ENCODE assay signal across 8 cellular contexts in the genomic region with DNA sequence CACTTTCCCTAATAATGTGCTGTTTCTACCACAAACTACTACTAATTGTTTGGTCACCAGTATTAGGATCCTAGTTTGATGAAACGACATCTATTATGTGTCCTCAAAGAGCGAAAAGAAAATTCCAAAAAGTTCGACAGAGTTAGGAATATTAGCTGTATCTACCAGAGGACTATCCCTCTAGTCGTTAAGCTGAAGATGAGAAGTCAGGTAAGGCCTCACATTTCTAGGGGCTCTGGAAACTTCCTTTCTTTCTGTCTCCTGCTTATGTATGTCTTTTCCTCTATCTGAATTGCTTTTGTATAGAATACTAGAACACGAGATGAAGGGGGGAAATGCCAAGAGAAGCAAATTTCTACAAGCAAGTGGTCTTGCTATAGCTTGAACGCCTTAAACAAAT. TPM values are rescaled to one million over a fixed set of nuclear protein-coding genes. Genes with fewer than 3 reads are reported as not detected.
DNase-seq lines count a peak whose midpoint lies in the region; ATAC-seq and TF ChIP-seq lines count a peak whose summit lies in the region.

No MANE protein-coding gene starts in this region.

- no peak overlapping the region for H2AFZ ChIP-seq in KMS-11 (ENCODE audit: low read depth)

- peak overlapping the region in 6 of 8 donors; percentile 91 to 97 (median 94) for H3K4me3 Mint-ChIP-seq in naive B cell

- DNase-seq in AG09309 (ENCODE audit: low read depth) (no peak), choroid plexus epithelial cell (ENCODE audit: low read depth) (no peak), naive B cell (no peak), NCI-H446 treated with DMSO at 0.1 percent for 48 hours (lab: John Stamatoyannopoulos, UW) (no peak), HuH-7 (ENCODE audit: low spot score) (no peak)
- no peak for DNase-seq in effector CD8-positive, alpha-beta T cell (lab: John Stamatoyannopoulos, UW)

- peak overlapping the region; percentile 82 for H3K4me2 ChIP-seq in KMS-11

- no peak for TF ChIP-seq CTCF in AG09309 (IDR thresholded peaks at IDR 0.05; ENCODE audit: control insufficient read depth, insufficient read depth, low read depth, low read length, missing control alignments)
- no peak for TF ChIP-seq CTCF in KMS-11 (conservative IDR thresholded peaks at IDR 0.05; ENCODE audit: low read depth, low read length)
- TF ChIP-seq CTCF in choroid plexus epithelial cell (conservative IDR thresholded peaks at IDR 0.05; ENCODE audit: low read depth, low read length), result no peak

- ATAC-seq in naive B cell (ENCODE audit: low read depth in 2 of 2) (no peak), GM18502 (IDR thresholded peaks at IDR 0.05; ENCODE audit: poor library complexity, unreplicated experiment) (no peak)

- peaks cover 61% of the 10 kb centered on the region for H3K79me2 ChIP-seq in KMS-11 (ENCODE audit: insufficient read depth, low read depth)

- H3K27ac Mint-ChIP-seq in naive B cell, result peak overlapping the region in 4 of 6 donors; percentile 86 to 98 (median 96)

- peak overlapping the region; percentile 83; the same call in 1 of the 2 replicates for H3K9ac ChIP-seq in KMS-11

- peaks cover 27% of the 10 kb centered on the region for H3K4me1 ChIP-seq in KMS-11 (ENCODE audit: low read depth, poor library complexity, severe bottlenecking)

- peaks cover 43 to 65% (median 59%) of the 10 kb centered on the region in 3 donors for H3K4me1 Mint-ChIP-seq in naive B cell

- H3K36me3 Mint-ChIP-seq in naive B cell, result no peaks in the 10 kb centered on the region

- H4K20me1 ChIP-seq in KMS-11 (ENCODE audit: insufficient read depth), result peaks cover 7% of the 10 kb centered on the region; the same call in 1 of the 2 replicates

- H3K27me3 ChIP-seq in KMS-11 (ENCODE audit: insufficient read depth, low read depth), result no peaks in the 10 kb centered on the region

- H3K27me3 Mint-ChIP-seq in naive B cell, result no peaks in the 10 kb centered on the region

- H3K9me3 Mint-ChIP-seq in naive B cell, result no peaks in the 10 kb centered on the region

- no peaks in the 10 kb centered on the region for H3K36me3 ChIP-seq in KMS-11 (ENCODE audit: insufficient read depth)

- no peak overlapping the region; the same call in 1 of the 2 replicates for H3K27ac ChIP-seq in KMS-11

- H3K4me3 ChIP-seq in AG09309 (ENCODE audit: control insufficient read depth, low read depth, low read length), result peak overlapping the region; percentile 94
- no peak overlapping the region for H3K4me3 ChIP-seq in KMS-11 (IDR thresholded peaks at IDR 0.05; ENCODE audit: insufficient read depth, low read depth, low read length)
- peak overlapping the region; percentile 96 for H3K4me3 ChIP-seq in choroid plexus epithelial cell (ENCODE audit: low read depth, low read length)

RNA-seq across cellular contexts. Expression of a gene that starts 1.6 kb away (rescaled TPM):
- polyA plus RNA-seq in naive B cell (ENCODE audit: low read depth in 6 of 6), result 100 to 1,000 TPM in 1 of 6 donors, 10 to 100 TPM in 5; 71.4 to 112 (median 94.1) TPM
